In the genomic region with DNA sequence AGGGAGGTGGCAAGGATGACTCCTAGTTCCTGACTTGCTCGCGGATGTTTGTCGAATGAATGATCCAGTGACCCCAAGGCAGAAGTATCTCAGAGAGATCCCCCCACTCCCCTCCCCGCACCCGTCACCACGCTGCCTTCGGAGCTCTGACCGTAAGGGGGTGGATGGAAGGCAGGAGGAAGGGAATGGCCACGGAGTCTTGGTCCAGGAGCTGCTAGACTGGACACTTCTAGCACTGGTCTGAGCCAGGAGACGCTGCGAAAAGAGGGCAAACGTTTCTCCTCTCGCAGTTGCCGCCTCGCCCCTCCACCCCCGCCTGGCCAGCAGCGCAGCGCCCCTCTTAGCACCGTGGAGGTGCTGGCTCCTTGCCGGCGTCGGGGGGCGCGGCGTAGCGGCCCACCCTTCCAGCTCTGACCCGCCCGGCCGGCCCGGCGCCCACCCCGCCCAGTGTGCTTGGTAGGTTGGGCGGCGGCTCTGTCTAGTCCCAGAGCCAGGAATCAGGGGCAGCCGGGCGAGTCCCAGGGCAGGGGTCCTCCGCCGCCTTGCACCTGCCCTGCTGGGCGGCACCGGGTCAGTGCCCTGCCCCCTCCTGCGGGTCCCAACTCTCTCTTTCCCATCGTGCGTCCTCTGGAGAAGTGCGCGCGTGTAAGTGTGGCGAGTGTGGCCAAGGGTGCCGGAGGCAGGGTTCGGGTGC, we compare ENCODE assay signal across 8 cellular contexts. TPM values are rescaled to one million over a fixed set of nuclear protein-coding genes. Genes with fewer than 3 reads are reported as not detected.
A peak's percentile ranks its signal among the peaks of the same experiment; 100 is the strongest.
DNase-seq lines count a peak whose midpoint lies in the region; ATAC-seq and TF ChIP-seq lines count a peak whose summit lies in the region.

No MANE protein-coding gene starts in this region.

- CTCF ChIA-PET in naive thymus-derived CD4-positive, alpha-beta T cell (lab: Charles Lee), result interaction anchor here (1.4 to 1.7 kb wide), 2 partner anchors 32 kb away, joined by 4 to 9 read pairs; no protein-coding TSS in a partner anchor

- no peaks in the 10 kb centered on the region; the same call in 1 of the 2 replicates for H3K27me3 ChIP-seq in SJCRH30
- H3K27me3 ChIP-seq in naive thymus-derived CD4-positive, alpha-beta T cell (ENCODE audit: control insufficient read depth in 2 of 2, insufficient read depth in 2 of 2, low read length in 2 of 2), result no peaks in the 10 kb centered on the region

- no peaks in the 10 kb centered on the region for H3K4me1 ChIP-seq in SJCRH30
- H3K4me1 ChIP-seq in naive thymus-derived CD4-positive, alpha-beta T cell (ENCODE audit: control insufficient read depth in 2 of 2, insufficient read depth in 2 of 2, low read length in 2 of 2), result peaks cover 0 to 7% of the 10 kb centered on the region in 2 donors

- no peaks in the 10 kb centered on the region for H3K9me3 ChIP-seq in SJCRH30 (replicated peaks)
- H3K9me3 ChIP-seq in naive thymus-derived CD4-positive, alpha-beta T cell (ENCODE audit: control insufficient read depth in 2 of 3, low read length in 3 of 3), result peaks cover 0 to 8% (median 0%) of the 10 kb centered on the region in 3 experiments

- peak overlapping the region; percentile 77 to 92 (median 85) for H3K4me3 Mint-ChIP-seq in naive thymus-derived CD4-positive, alpha-beta T cell

- peaks cover 0 to 17% (median 10%) of the 10 kb centered on the region in 5 donors for H3K36me3 Mint-ChIP-seq in naive thymus-derived CD4-positive, alpha-beta T cell

- peaks cover 5 to 27% (median 21%) of the 10 kb centered on the region in 7 donors for H3K4me1 Mint-ChIP-seq in naive thymus-derived CD4-positive, alpha-beta T cell

- ATAC-seq in naive thymus-derived CD4-positive, alpha-beta T cell, result no peak

- H3K27ac Mint-ChIP-seq in naive thymus-derived CD4-positive, alpha-beta T cell, result peak overlapping the region in 8 of 9 donors; percentile 25 to 90 (median 79)

- H3K27ac ChIP-seq in SJCRH30, result no peak overlapping the region
- peak overlapping the region; percentile 74 for H3K27ac ChIP-seq in naive thymus-derived CD4-positive, alpha-beta T cell (ENCODE audit: low read depth, low read length)

- DNase-seq in NCI-H2227 (lab: John Stamatoyannopoulos, UW; ENCODE audit: unreplicated experiment) (peak; percentile 46), NCI-H2227 treated with DMSO at 0.1 percent for 48 hours (lab: John Stamatoyannopoulos, UW) (no peak), SJCRH30 (no peak), epithelial cell of esophagus (ENCODE audit: low read depth) (peak; percentile 43), UCSD-AML1 (lab: John Stamatoyannopoulos, UW; ENCODE audit: unreplicated experiment) (no peak), SKM-1 (lab: John Stamatoyannopoulos, UW; ENCODE audit: unreplicated experiment) (no peak)
- DNase-seq in naive thymus-derived CD4-positive, alpha-beta T cell, result peak in 2 of 9 donors; percentile 37 to 47
- DNase-seq in central memory CD4-positive, alpha-beta T cell, result no peak

- no peaks in the 10 kb centered on the region for H3K36me3 ChIP-seq in SJCRH30
- peaks cover 0 to 17% (median 3%) of the 10 kb centered on the region in 3 experiments for H3K36me3 ChIP-seq in naive thymus-derived CD4-positive, alpha-beta T cell (ENCODE audit: control insufficient read depth in 2 of 3, insufficient read depth in 3 of 3, low read length in 3 of 3)

- H3K9me3 Mint-ChIP-seq in naive thymus-derived CD4-positive, alpha-beta T cell, result peaks cover 0 to 13% (median 7%) of the 10 kb centered on the region in 11 donors

- intact Hi-C loops in naive thymus-derived CD4-positive, alpha-beta T cell (cut with micrococcal nuclease), result loop anchor here (1.0 to 2.0 kb wide), 2 partner anchors 11 to 33 kb away; a partner anchor contains a TSS

- peaks cover 0 to 19% (median 0%) of the 10 kb centered on the region in 5 donors for H3K27me3 Mint-ChIP-seq in naive thymus-derived CD4-positive, alpha-beta T cell

- POLR2A ChIA-PET in naive thymus-derived CD4-positive, alpha-beta T cell (lab: Charles Lee), result interaction anchor here (0.6 to 4.8 kb wide), 4 partner anchors 10 to 43 kb away, joined by 3 to 49 read pairs (median 4); a partner anchor contains a TSS

- no peak for TF ChIP-seq CTCF in epithelial cell of esophagus (IDR thresholded peaks at IDR 0.05; ENCODE audit: insufficient read depth, low read depth, low read length, missing control alignments)

- H3K4me3 ChIP-seq in SJCRH30, result peak overlapping the region; percentile 62
- peak overlapping the region; percentile 75 for H3K4me3 ChIP-seq in epithelial cell of esophagus (ENCODE audit: low read length)
- peak overlapping the region; percentile 71 for H3K4me3 ChIP-seq in naive thymus-derived CD4-positive, alpha-beta T cell (ENCODE audit: low read length)

RNA-seq across cellular contexts. Expression of a gene that starts 2.4 kb away (rescaled TPM):
- total RNA-seq in SJCRH30 (2014; rRNA removed; shearing (Covaris generic)), result 5.2 and 8.1 TPM in 2 replicates
- 10 to 100 TPM; 12.2 to 22.7 (median 16.3) TPM for total RNA-seq in naive thymus-derived CD4-positive, alpha-beta T cell
- polyA plus RNA-seq in naive thymus-derived CD4-positive, alpha-beta T cell, result 10 to 100 TPM; 15.3 to 22.9 TPM

RNA-seq across cellular contexts. Expression of a gene that starts 10.2 kb away (rescaled TPM):
- 106 and 110 TPM in 2 replicates for total RNA-seq in SJCRH30 (2014; rRNA removed; shearing (Covaris generic))
- 100 to 1,000 TPM in 1 of 5 experiments, 10 to 100 TPM in 4; 78.7 to 140 (median 85.0) TPM for total RNA-seq in naive thymus-derived CD4-positive, alpha-beta T cell
- polyA plus RNA-seq in naive thymus-derived CD4-positive, alpha-beta T cell, result 10 to 100 TPM; 82.7 to 98.9 TPM

RNA-seq across cellular contexts. Expression of a gene that starts 27.6 kb away (rescaled TPM):
- not detected in 2 replicates for total RNA-seq in SJCRH30 (2014; rRNA removed; shearing (Covaris generic))
- under 1 TPM in 3 of 5 experiments, not detected in 2; 0.19 to 0.48 (median 0.46) TPM for total RNA-seq in naive thymus-derived CD4-positive, alpha-beta T cell
- polyA plus RNA-seq in naive thymus-derived CD4-positive, alpha-beta T cell, result under 1 TPM; 0.14 to 0.24 TPM

RNA-seq across cellular contexts. Expression of a gene that starts 42.8 kb away (rescaled TPM):
- 24.2 and 27.8 TPM in 2 replicates for total RNA-seq in SJCRH30 (2014; rRNA removed; shearing (Covaris generic))
- total RNA-seq in naive thymus-derived CD4-positive, alpha-beta T cell, result 100 to 1,000 TPM in 1 of 5 experiments, 10 to 100 TPM in 4; 23.9 to 111 (median 67.1) TPM
- 10 to 100 TPM; 34.5 to 42.3 TPM for polyA plus RNA-seq in naive thymus-derived CD4-positive, alpha-beta T cell

RNA-seq across cellular contexts. Expression of a gene that starts 57.5 kb away (rescaled TPM):
- total RNA-seq in SJCRH30 (2014; rRNA removed; shearing (Covaris generic)), result 47.4 and 48.7 TPM in 2 replicates
- 10 to 100 TPM in 1 of 5 experiments, 1 to 10 TPM in 1, under 1 TPM in 3; 0.38 to 46.7 (median 0.56) TPM for total RNA-seq in naive thymus-derived CD4-positive, alpha-beta T cell
- under 1 TPM in 1 of 2 donors, not detected in 1; 0.21 TPM for polyA plus RNA-seq in naive thymus-derived CD4-positive, alpha-beta T cell

Comparison
In these comparisons a context has a peak if more than half of its experiments do, and no peak if none do; other contexts are left out.
1. DNase-seq: peak in NCI-H2227 (single experiment) and epithelial cell of esophagus (single experiment); none in NCI-H2227 treated with DMSO at 0.1 percent for 48 hours (single experiment), SJCRH30 (0 of 2), central memory CD4-positive, alpha-beta T cell (single experiment), UCSD-AML1 (single experiment) and SKM-1 (single experiment).
2. Peak in every context shown above with its lines, with median percentiles within 50 percentile points of each other: H3K4me3 ChIP-seq.